ENCODE assay signal across 14 cellular contexts in genomic region chr5:14741131-14741530, GRCh38.
"Had no signal": no experiment of that assay in that cellular context is flagged by ENCODE, and none has a peak within 500 bp of the region (broad histone marks: within the 10 kb centered on the region; RNA-seq: fewer than 3 reads in every experiment).

No MANE protein-coding gene starts in this region.

- H3K36me3 ChIP-seq: ovary had no signal

- H3K27ac ChIP-seq: ovary, sigmoid colon, spleen had no signal

- DNase-seq: activated B cell treated with CpG ODN at 0.5 μM for 24 hours; activated naive CD4-positive, alpha-beta T cell treated with anti-CD3 and anti-CD28 coated beads for 36 hours; dorsolateral prefrontal cortex; endodermal cell; gastrocnemius medialis; left cardiac atrium; midbrain; ovary; sigmoid colon; spleen had no signal

- H3K9me3 Mint-ChIP-seq: activated B cell treated with CpG ODN at 0.5 μM for 24 hours; activated CD4-positive, alpha-beta T cell treated with anti-CD3 and anti-CD28 coated beads, Interleukin-2, amount 10 ng/mL, durations not matched to agents 7 days and 5 days; activated naive CD4-positive, alpha-beta T cell treated with anti-CD3 and anti-CD28 coated beads for 36 hours; activated T-helper 2 cell treated with anti-CD3 and anti-CD28 coated beads, Interferon-gamma antibody, Interleukin-2, Interleukin-4, amounts not matched to agents 10 μg/mL and 5 μg/mL and 100 μg/mL, durations not matched to agents 14 hours and 24 hours and 36 hours; endodermal cell had no signal

- H3K27me3 ChIP-seq: dorsolateral prefrontal cortex, gastrocnemius medialis, ovary, sigmoid colon, spleen had no signal

- H3K4me3 ChIP-seq: dorsolateral prefrontal cortex, gastrocnemius medialis, lung, ovary, sigmoid colon, spleen, thoracic aorta had no signal

- H3K4me3 Mint-ChIP-seq: activated B cell treated with CpG ODN at 0.5 μM for 24 hours; activated CD4-positive, alpha-beta T cell treated with anti-CD3 and anti-CD28 coated beads, Interleukin-2, amount 10 ng/mL, durations not matched to agents 7 days and 5 days; activated naive CD4-positive, alpha-beta T cell treated with anti-CD3 and anti-CD28 coated beads for 36 hours; endodermal cell had no signal

- H3K9me3 ChIP-seq: gastrocnemius medialis, ovary, sigmoid colon, spleen, thoracic aorta had no signal

- H3K27ac Mint-ChIP-seq: activated B cell treated with CpG ODN at 0.5 μM for 24 hours; activated naive CD4-positive, alpha-beta T cell treated with anti-CD3 and anti-CD28 coated beads for 36 hours; activated T-helper 2 cell treated with anti-CD3 and anti-CD28 coated beads, Interferon-gamma antibody, Interleukin-2, Interleukin-4, amounts not matched to agents 10 μg/mL and 5 μg/mL and 100 μg/mL, durations not matched to agents 14 hours and 24 hours and 36 hours; endodermal cell had no signal

- H3K27me3 Mint-ChIP-seq: activated B cell treated with CpG ODN at 0.5 μM for 24 hours; activated CD4-positive, alpha-beta T cell treated with anti-CD3 and anti-CD28 coated beads, Interleukin-2, amount 10 ng/mL, durations not matched to agents 7 days and 5 days had no signal

- ATAC-seq: gastrocnemius medialis, left cardiac atrium had no signal
